8 cellular contexts compared by ENCODE assay signal in the genomic region with DNA sequence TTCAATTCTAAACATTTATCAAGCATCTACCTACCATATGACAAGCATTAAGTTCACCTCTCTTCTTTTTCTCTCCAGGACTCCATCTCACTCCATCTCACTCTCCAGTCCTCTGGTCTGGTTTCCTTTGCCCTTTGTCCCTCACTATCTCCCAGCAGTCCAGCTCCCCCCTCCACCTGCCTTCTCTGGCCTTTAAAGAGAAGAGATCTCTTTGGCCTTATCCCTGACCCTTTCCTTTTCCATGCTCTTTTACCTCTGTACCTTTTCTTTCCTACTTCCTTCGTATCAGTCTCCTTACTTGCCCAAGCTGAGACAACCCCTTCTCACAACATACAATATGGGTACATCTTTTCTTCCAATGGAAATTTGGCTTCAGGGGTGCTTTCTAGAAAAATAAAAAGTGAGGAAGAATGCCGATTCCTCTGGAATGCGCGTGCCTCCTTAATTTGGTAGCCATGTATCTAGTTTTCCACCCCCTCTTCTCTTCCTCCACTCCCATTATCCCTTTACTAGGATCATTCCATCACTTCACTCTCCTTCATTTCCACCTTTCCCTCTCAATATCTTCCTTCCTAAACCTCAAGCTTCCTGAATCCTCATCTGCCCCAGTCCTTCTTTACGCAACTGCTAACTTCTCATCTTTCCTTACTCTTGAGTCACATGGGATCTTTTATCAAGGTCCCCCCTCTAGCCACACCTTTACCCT. TPM values are rescaled to one million over a fixed set of nuclear protein-coding genes. Genes with fewer than 3 reads are reported as not detected.
DNase-seq lines count a peak whose midpoint lies in the region; ATAC-seq and TF ChIP-seq lines count a peak whose summit lies in the region.

No MANE protein-coding gene starts in this region.

- no peak for TF ChIP-seq CTCF in choroid plexus epithelial cell (conservative IDR thresholded peaks at IDR 0.05; ENCODE audit: low read depth, low read length)

- ATAC-seq in esophagus mucosa (no peak), GM19328 (IDR thresholded peaks at IDR 0.05; ENCODE audit: unreplicated experiment) (no peak)

- H3K27ac ChIP-seq in muscle layer of duodenum (ENCODE audit: low read length), result peak overlapping the region; percentile 99

- peak; percentile 76 for DNase-seq in DMS79 (lab: John Stamatoyannopoulos, UW)
- DNase-seq in NCI-H146 treated with DMSO at 0.1 percent for 48 hours (lab: John Stamatoyannopoulos, UW; ENCODE audit: unreplicated experiment), result peak; percentile 46
- DNase-seq in choroid plexus epithelial cell (ENCODE audit: low read depth), result peak; percentile 75
- DNase-seq in SIG-M5 treated with dmso at 0.1 percent for 504 hours (lab: John Stamatoyannopoulos, UW; ENCODE audit: unreplicated experiment), result no peak
- DNase-seq in DMS153 (lab: John Stamatoyannopoulos, UW), result no peak

- peaks cover 10 to 17% of the 10 kb centered on the region in 2 donors for H3K36me3 ChIP-seq in muscle layer of duodenum (ENCODE audit: control insufficient read depth in 1 of 2, insufficient read depth in 2 of 2, low read length in 2 of 2)

- H3K4me1 ChIP-seq in muscle layer of duodenum (ENCODE audit: control insufficient read depth in 1 of 2, insufficient read depth in 2 of 2, low read length in 2 of 2), result peaks cover 35 to 48% of the 10 kb centered on the region in 2 donors

- H3K4me3 ChIP-seq in choroid plexus epithelial cell (ENCODE audit: low read depth, low read length), result peak overlapping the region; percentile 97
- H3K4me3 ChIP-seq in muscle layer of duodenum (ENCODE audit: low read depth in 1 of 2, low read length in 2 of 2), result peak overlapping the region; percentile 80 to 84

- no peaks in the 10 kb centered on the region for H3K9me3 ChIP-seq in muscle layer of duodenum (ENCODE audit: control insufficient read depth in 1 of 2, low read length in 2 of 2)

- no peaks in the 10 kb centered on the region for H3K27me3 ChIP-seq in muscle layer of duodenum (ENCODE audit: low read depth, low read length)

RNA-seq across cellular contexts. Expression of a gene that starts 0.7 kb away (rescaled TPM):
- 18.2 TPM for total RNA-seq in esophagus mucosa

RNA-seq across cellular contexts. Expression of a gene that starts 1.6 kb away (rescaled TPM):
- 30.4 TPM for total RNA-seq in esophagus mucosa

RNA-seq across cellular contexts. Expression of a gene that starts 7.4 kb away (rescaled TPM):
- 2.7 TPM for total RNA-seq in esophagus mucosa

RNA-seq across cellular contexts. Expression of a gene that starts 12.2 kb away (rescaled TPM):
- total RNA-seq in esophagus mucosa, result 10.2 TPM

RNA-seq across cellular contexts. Expression of a gene that starts 13.4 kb away (rescaled TPM):
- total RNA-seq in esophagus mucosa, result 34.7 TPM

Comparison
In these comparisons a context has a peak if more than half of its experiments do, and no peak if none do; other contexts are left out.
1. DNase-seq: peak in DMS79 (single experiment), NCI-H146 treated with DMSO at 0.1 percent for 48 hours (single experiment) and choroid plexus epithelial cell (single experiment); none in SIG-M5 treated with dmso at 0.1 percent for 504 hours (single experiment) and DMS153 (single experiment).